ENCODE assay signal across 1 cellular context in the genomic region with DNA sequence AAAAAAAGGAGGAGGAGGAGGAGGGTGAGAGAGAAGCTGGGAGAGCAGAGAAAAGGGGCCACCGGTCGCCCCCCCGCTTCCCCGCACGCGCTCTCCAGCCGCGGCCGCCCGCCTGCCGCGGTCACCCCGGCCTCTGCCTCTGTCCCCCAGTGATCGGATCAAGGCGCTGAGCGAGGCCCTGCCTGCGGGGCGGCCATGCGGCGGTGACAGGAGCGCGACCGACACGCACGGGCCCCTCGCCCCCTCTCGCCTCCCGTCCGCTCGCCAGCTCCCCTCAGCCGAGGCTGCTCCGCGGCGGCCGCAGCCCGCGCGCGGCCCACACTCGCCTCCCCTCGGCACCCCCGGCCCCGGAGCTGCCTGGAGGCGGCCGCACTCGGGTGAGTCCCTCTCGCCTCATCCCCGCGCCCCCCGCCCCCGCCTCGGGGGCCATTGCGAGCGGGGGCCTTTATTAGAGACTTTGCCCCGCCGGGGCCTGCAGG.
TF ChIP-seq lines count a peak whose summit lies in the region.

A gene (plus strand): TSS at position 27 of the 479 bp plus-strand sequence. CDS start 31,411 bp downstream, outside the sequence.

TF ChIP-seq in HepG2, 621 proteins besides CTCF, POLR2A, EP300 and RAD21 (continued from another document and continues in another):
- TF ChIP-seq ZFAT (CRISPR knock-in tag; conservative IDR thresholded peaks at IDR 0.05) (no peak), ZNF44 (CRISPR knock-in tag; IDR thresholded peaks at IDR 0.05) (no peak), ZNF317 (CRISPR knock-in tag; IDR thresholded peaks at IDR 0.05) (no peak), ZNF644 (CRISPR knock-in tag; IDR thresholded peaks at IDR 0.05; ENCODE audit: low read depth) (no peak), ZNF101 (CRISPR knock-in tag; IDR thresholded peaks at IDR 0.05; ENCODE audit: borderline replicate concordance, low read depth) (0 out of 2 replicates have a peak, but pooled peaks have one; percentile 58), HDAC6 (IDR thresholded peaks at IDR 0.05; ENCODE audit: low read depth, low read length) (no peak), KLF9 (CRISPR knock-in tag; IDR thresholded peaks at IDR 0.05; ENCODE audit: low read depth) (no peak), HNRNPK (IDR thresholded peaks at IDR 0.05; ENCODE audit: low read depth, low read length, poor library complexity, severe bottlenecking) (peak; percentile 22), EHMT2 (IDR thresholded peaks at IDR 0.05; ENCODE audit: borderline replicate concordance, low read depth, low read length) (no peak), MZF1 (CRISPR knock-in tag; IDR thresholded peaks at IDR 0.05; ENCODE audit: borderline replicate concordance) (no peak), MEF2D (CRISPR knock-in tag; IDR thresholded peaks at IDR 0.05) (no peak), NFE2L2 (IDR thresholded peaks at IDR 0.05; ENCODE audit: low read length) (no peak), ZNF326 (CRISPR knock-in tag; IDR thresholded peaks at IDR 0.05; ENCODE audit: borderline replicate concordance) (no peak), KLF12 (CRISPR knock-in tag; IDR thresholded peaks at IDR 0.05; ENCODE audit: borderline replicate concordance) (no peak), SRSF1 (optimal IDR thresholded peaks at IDR 0.05; ENCODE audit: low read depth, low read length) (no peak), ZNF572 (CRISPR knock-in tag; IDR thresholded peaks at IDR 0.05) (no peak), HNRNPL (IDR thresholded peaks at IDR 0.05; ENCODE audit: low read depth, low read length) (no peak)
- TF ChIP-seq, protein P1, sequence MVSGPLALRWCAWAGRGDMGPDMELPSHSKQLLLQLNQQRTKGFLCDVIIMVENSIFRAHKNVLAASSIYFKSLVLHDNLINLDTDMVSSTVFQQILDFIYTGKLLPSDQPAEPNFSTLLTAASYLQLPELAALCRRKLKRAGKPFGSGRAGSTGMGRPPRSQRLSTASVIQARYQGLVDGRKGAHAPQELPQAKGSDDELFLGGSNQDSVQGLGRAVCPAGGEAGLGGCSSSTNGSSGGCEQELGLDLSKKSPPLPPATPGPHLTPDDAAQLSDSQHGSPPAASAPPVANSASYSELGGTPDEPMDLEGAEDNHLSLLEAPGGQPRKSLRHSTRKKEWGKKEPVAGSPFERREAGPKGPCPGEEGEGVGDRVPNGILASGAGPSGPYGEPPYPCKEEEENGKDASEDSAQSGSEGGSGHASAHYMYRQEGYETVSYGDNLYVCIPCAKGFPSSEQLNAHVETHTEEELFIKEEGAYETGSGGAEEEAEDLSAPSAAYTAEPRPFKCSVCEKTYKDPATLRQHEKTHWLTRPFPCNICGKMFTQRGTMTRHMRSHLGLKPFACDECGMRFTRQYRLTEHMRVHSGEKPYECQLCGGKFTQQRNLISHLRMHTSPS (CRISPR knock-in tag; IDR thresholded peaks at IDR 0.05; ENCODE audit: low read depth) = no peak
- TF ChIP-seq, protein P2, sequence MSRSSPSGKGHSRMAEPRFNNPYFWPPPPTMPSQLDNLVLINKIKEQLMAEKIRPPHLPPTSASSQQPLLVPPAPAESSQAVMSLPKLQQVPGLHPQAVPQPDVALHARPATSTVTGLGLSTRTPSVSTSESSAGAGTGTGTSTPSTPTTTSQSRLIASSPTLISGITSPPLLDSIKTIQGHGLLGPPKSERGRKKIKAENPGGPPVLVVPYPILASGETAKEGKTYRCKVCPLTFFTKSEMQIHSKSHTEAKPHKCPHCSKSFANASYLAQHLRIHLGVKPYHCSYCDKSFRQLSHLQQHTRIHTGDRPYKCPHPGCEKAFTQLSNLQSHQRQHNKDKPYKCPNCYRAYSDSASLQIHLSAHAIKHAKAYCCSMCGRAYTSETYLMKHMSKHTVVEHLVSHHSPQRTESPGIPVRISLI (CRISPR knock-in tag; IDR thresholded peaks at IDR 0.05; ENCODE audit: borderline replicate concordance) = peak; percentile 95
- TF ChIP-seq, protein P3, sequence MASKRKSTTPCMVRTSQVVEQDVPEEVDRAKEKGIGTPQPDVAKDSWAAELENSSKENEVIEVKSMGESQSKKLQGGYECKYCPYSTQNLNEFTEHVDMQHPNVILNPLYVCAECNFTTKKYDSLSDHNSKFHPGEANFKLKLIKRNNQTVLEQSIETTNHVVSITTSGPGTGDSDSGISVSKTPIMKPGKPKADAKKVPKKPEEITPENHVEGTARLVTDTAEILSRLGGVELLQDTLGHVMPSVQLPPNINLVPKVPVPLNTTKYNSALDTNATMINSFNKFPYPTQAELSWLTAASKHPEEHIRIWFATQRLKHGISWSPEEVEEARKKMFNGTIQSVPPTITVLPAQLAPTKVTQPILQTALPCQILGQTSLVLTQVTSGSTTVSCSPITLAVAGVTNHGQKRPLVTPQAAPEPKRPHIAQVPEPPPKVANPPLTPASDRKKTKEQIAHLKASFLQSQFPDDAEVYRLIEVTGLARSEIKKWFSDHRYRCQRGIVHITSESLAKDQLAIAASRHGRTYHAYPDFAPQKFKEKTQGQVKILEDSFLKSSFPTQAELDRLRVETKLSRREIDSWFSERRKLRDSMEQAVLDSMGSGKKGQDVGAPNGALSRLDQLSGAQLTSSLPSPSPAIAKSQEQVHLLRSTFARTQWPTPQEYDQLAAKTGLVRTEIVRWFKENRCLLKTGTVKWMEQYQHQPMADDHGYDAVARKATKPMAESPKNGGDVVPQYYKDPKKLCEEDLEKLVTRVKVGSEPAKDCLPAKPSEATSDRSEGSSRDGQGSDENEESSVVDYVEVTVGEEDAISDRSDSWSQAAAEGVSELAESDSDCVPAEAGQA (IDR thresholded peaks at IDR 0.05; ENCODE audit: low read depth) = no peak
- TF ChIP-seq, protein P3 (CRISPR knock-in tag; IDR thresholded peaks at IDR 0.05; ENCODE audit: borderline replicate concordance) = no peak
- TF ChIP-seq, protein P4, sequence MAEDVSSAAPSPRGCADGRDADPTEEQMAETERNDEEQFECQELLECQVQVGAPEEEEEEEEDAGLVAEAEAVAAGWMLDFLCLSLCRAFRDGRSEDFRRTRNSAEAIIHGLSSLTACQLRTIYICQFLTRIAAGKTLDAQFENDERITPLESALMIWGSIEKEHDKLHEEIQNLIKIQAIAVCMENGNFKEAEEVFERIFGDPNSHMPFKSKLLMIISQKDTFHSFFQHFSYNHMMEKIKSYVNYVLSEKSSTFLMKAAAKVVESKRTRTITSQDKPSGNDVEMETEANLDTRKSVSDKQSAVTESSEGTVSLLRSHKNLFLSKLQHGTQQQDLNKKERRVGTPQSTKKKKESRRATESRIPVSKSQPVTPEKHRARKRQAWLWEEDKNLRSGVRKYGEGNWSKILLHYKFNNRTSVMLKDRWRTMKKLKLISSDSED (CRISPR knock-in tag; IDR thresholded peaks at IDR 0.05) = no peak
- TF ChIP-seq, protein P5, sequence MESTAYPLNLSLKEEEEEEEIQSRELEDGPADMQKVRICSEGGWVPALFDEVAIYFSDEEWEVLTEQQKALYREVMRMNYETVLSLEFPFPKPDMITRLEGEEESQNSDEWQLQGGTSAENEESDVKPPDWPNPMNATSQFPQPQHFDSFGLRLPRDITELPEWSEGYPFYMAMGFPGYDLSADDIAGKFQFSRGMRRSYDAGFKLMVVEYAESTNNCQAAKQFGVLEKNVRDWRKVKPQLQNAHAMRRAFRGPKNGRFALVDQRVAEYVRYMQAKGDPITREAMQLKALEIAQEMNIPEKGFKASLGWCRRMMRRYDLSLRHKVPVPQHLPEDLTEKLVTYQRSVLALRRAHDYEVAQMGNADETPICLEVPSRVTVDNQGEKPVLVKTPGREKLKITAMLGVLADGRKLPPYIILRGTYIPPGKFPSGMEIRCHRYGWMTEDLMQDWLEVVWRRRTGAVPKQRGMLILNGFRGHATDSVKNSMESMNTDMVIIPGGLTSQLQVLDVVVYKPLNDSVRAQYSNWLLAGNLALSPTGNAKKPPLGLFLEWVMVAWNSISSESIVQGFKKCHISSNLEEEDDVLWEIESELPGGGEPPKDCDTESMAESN (CRISPR knock-in tag; conservative IDR thresholded peaks at IDR 0.05) = no peak
- TF ChIP-seq, protein P6, sequence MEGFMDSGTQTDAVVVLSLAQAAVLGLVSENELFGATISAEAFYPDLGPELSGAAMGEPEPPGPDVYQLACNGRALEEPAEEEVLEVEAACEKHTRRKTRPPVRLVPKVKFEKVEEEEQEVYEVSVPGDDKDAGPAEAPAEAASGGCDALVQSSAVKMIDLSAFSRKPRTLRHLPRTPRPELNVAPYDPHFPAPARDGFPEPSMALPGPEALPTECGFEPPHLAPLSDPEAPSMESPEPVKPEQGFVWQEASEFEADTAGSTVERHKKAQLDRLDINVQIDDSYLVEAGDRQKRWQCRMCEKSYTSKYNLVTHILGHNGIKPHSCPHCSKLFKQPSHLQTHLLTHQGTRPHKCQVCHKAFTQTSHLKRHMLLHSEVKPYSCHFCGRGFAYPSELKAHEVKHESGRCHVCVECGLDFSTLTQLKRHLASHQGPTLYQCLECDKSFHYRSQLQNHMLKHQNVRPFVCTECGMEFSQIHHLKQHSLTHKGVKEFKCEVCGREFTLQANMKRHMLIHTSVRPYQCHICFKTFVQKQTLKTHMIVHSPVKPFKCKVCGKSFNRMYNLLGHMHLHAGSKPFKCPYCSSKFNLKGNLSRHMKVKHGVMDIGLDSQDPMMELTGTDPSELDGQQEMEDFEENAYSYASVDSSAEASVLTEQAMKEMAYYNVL (CRISPR knock-in tag; IDR thresholded peaks at IDR 0.05; ENCODE audit: borderline replicate concordance) = 0 out of 2 replicates have a peak, but pooled peaks have one; percentile 28
- TF ChIP-seq, protein P7, sequence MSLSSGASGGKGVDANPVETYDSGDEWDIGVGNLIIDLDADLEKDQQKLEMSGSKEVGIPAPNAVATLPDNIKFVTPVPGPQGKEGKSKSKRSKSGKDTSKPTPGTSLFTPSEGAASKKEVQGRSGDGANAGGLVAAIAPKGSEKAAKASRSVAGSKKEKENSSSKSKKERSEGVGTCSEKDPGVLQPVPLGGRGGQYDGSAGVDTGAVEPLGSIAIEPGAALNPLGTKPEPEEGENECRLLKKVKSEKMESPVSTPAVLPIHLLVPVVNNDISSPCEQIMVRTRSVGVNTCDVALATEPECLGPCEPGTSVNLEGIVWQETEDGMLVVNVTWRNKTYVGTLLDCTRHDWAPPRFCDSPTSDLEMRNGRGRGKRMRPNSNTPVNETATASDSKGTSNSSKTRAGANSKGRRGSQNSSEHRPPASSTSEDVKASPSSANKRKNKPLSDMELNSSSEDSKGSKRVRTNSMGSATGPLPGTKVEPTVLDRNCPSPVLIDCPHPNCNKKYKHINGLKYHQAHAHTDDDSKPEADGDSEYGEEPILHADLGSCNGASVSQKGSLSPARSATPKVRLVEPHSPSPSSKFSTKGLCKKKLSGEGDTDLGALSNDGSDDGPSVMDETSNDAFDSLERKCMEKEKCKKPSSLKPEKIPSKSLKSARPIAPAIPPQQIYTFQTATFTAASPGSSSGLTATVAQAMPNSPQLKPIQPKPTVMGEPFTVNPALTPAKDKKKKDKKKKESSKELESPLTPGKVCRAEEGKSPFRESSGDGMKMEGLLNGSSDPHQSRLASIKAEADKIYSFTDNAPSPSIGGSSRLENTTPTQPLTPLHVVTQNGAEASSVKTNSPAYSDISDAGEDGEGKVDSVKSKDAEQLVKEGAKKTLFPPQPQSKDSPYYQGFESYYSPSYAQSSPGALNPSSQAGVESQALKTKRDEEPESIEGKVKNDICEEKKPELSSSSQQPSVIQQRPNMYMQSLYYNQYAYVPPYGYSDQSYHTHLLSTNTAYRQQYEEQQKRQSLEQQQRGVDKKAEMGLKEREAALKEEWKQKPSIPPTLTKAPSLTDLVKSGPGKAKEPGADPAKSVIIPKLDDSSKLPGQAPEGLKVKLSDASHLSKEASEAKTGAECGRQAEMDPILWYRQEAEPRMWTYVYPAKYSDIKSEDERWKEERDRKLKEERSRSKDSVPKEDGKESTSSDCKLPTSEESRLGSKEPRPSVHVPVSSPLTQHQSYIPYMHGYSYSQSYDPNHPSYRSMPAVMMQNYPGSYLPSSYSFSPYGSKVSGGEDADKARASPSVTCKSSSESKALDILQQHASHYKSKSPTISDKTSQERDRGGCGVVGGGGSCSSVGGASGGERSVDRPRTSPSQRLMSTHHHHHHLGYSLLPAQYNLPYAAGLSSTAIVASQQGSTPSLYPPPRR (CRISPR knock-in tag; IDR thresholded peaks at IDR 0.05; ENCODE audit: borderline replicate concordance) = no peak
- TF ChIP-seq, protein P8, sequence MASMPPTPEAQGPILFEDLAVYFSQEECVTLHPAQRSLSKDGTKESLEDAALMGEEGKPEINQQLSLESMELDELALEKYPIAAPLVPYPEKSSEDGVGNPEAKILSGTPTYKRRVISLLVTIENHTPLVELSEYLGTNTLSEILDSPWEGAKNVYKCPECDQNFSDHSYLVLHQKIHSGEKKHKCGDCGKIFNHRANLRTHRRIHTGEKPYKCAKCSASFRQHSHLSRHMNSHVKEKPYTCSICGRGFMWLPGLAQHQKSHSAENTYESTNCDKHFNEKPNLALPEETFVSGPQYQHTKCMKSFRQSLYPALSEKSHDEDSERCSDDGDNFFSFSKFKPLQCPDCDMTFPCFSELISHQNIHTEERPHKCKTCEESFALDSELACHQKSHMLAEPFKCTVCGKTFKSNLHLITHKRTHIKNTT (CRISPR knock-in tag; IDR thresholded peaks at IDR 0.05) = no peak
- TF ChIP-seq, protein P9, sequence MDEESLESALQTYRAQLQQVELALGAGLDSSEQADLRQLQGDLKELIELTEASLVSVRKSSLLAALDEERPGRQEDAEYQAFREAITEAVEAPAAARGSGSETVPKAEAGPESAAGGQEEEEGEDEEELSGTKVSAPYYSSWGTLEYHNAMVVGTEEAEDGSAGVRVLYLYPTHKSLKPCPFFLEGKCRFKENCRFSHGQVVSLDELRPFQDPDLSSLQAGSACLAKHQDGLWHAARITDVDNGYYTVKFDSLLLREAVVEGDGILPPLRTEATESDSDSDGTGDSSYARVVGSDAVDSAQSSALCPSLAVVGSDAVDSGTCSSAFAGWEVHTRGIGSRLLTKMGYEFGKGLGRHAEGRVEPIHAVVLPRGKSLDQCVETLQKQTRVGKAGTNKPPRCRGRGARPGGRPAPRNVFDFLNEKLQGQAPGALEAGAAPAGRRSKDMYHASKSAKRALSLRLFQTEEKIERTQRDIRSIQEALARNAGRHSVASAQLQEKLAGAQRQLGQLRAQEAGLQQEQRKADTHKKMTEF (CRISPR knock-in tag; IDR thresholded peaks at IDR 0.05) = no peak; the same call in 1 of the 2 replicates
